In the genomic region with DNA sequence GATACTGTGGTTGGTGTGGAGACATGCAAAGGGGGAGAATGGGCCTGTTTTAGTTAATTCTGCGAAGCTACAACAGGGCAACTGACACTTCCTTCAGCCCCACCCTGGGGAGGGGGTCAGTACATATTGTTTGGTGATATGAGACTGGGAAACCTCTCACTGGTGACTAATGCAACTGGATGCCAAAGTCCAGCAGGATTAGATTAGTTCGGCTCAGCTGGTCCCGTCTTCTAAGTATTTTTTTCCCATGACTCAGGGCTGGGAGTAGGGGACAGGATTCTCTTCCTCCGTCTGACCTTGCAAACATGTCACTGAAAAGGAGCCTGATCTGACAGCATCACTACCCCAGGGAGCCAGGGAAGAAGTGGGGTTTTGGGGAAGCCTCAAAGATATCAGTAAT, we compare ENCODE assay signal across 11 cellular contexts. TPM values are rescaled to one million over a fixed set of nuclear protein-coding genes. Genes with fewer than 3 reads are reported as not detected.
DNase-seq lines count a peak whose midpoint lies in the region; ATAC-seq and TF ChIP-seq lines count a peak whose summit lies in the region.
"Had no signal": no experiment of that assay in that cellular context is flagged by ENCODE, and none has a peak within 500 bp of the region (broad histone marks: within the 10 kb centered on the region; RNA-seq: fewer than 3 reads in every experiment).

No MANE protein-coding gene starts in this region.

- H3K27me3 Mint-ChIP-seq in brain = no peaks in the 10 kb centered on the region

- H3K36me3 Mint-ChIP-seq in brain = peaks cover 30% of the 10 kb centered on the region

- ATAC-seq in thoracic aorta (ENCODE audit: insufficient number of reproducible peaks, low FRiP score, low read depth) (no peak), GM18517 (IDR thresholded peaks at IDR 0.05; ENCODE audit: unreplicated experiment) (no peak)
- ATAC-seq in activated CD4-positive, CD25-positive, alpha-beta regulatory T cell treated with anti-CD3 and anti-CD28 coated beads, Interleukin-2, amount 50 U/mL, for 24 hours = no peak
- ATAC-seq: stimulated activated naive CD8-positive, alpha-beta T cell treated with anti-CD3 and anti-CD28 coated beads, Interleukin-15, Interleukin-2, amounts not matched to agents 100 U/mL and 50 U/mL, for 24 hours had no signal

- peak overlapping the region in 1 of 2 donors; percentile 38 for H3K27ac ChIP-seq in thoracic aorta

- H3K4me1 Mint-ChIP-seq in brain = peaks cover 37% of the 10 kb centered on the region

- H3K4me1 ChIP-seq in thoracic aorta (ENCODE audit: control insufficient read depth in 1 of 2, low read depth in 2 of 2) = peaks cover 44 to 55% of the 10 kb centered on the region in 2 donors

- peak overlapping the region in 3 of 5 experiments; percentile 26 to 87 (median 61) for H3K27ac Mint-ChIP-seq in brain
- H3K27ac Mint-ChIP-seq: nephron progenitor cell had no signal

- H3K9me3 Mint-ChIP-seq in brain = no peaks in the 10 kb centered on the region
- H3K9me3 Mint-ChIP-seq: nephron progenitor cell had no signal

- DNase-seq in HS-5 (ENCODE audit: low read depth) = peak; percentile 95
- peak; percentile 87 for DNase-seq in islet precursor cell
- peak; percentile 48 for DNase-seq in thoracic aorta (ENCODE audit: low spot score)
- DNase-seq in germinal center (ENCODE audit: low spot score) = no peak
- no peak for DNase-seq in KG1 (lab: John Stamatoyannopoulos, UW)
- DNase-seq: NCI-H1436 treated with DMSO at 0.1 percent for 48 hours; nephron progenitor cell; stimulated activated naive CD8-positive, alpha-beta T cell treated with anti-CD3 and anti-CD28 coated beads, Interleukin-15, Interleukin-2, amounts not matched to agents 100 U/mL and 50 U/mL, for 24 hours had no signal

- H3K9me3 ChIP-seq in thoracic aorta = no peaks in the 10 kb centered on the region

- H3K4me3 Mint-ChIP-seq in brain = no peak overlapping the region
- H3K4me3 Mint-ChIP-seq: nephron progenitor cell had no signal

- no peak for TF ChIP-seq CTCF in brain (conservative IDR thresholded peaks at IDR 0.05)
- no peak for TF ChIP-seq CTCF in thoracic aorta (IDR thresholded peaks at IDR 0.05)

- H3K27me3 ChIP-seq in thoracic aorta (replicated peaks; ENCODE audit: insufficient read depth) = no peaks in the 10 kb centered on the region

- H3K36me3 ChIP-seq in thoracic aorta = peaks cover 10% of the 10 kb centered on the region

- no peak overlapping the region for H3K4me3 ChIP-seq in thoracic aorta

RNA-seq across cellular contexts. Expression of gene PLXNA2, which starts 42.9 kb away (rescaled TPM):
- polyA plus RNA-seq in brain (ENCODE audit: insufficient read depth, low read depth, low replicate concordance) = 5.7 TPM
- 10 to 100 TPM; 30.2 to 62.2 TPM for total RNA-seq in thoracic aorta

Comparison
In these comparisons a context has a peak if more than half of its experiments do, and no peak if none do; other contexts are left out.
1. DNase-seq: peak in HS-5 (single experiment), islet precursor cell (single experiment) and thoracic aorta (single experiment); none in germinal center (single experiment) and KG1 (single experiment).